20 cellular contexts compared by ENCODE assay signal in the genomic region with DNA sequence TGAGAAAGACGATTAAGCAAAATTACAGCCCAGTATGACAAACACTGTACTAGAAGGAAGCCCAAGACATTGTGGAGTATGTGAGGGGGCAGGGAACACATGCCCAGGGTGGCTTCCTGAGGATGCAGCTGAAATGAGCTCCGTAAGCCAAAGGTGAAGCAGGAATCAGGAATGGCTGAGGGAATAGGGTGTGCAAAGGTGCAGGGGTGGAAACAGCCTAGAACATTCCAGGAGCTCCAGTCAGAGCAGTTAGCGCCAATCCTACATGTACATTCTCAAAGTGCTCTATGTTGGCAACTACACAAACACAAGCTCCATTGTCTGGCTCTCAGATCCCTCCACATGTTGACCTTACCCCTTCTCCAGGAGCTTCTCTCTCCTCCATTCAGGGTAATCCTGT.
DNase-seq lines count a peak whose midpoint lies in the region; ATAC-seq, FAIRE-seq and TF ChIP-seq lines count a peak whose summit lies in the region.
"Had no signal": no experiment of that assay in that cellular context is flagged by ENCODE, and none has a peak within 500 bp of the region (broad histone marks: within the 10 kb centered on the region; RNA-seq: fewer than 3 reads in every experiment).

No MANE protein-coding gene starts in this region.

- TF ChIP-seq POLR2A in HepG2 (IDR thresholded peaks at IDR 0.05; ENCODE audit: insufficient read depth in 1 of 2, low read depth in 2 of 2, low read length in 2 of 2) (no peak), right lobe of liver (IDR thresholded peaks at IDR 0.05) (no peak), endothelial cell of umbilical vein (IDR thresholded peaks at IDR 0.05; ENCODE audit: low read depth, low read length) (no peak)

- H4K8ac ChIP-seq in trophoblast cell (ENCODE audit: low read depth, low read length), result no peak overlapping the region

- H3K36me3 Mint-ChIP-seq in Caco-2 (ENCODE audit: insufficient read depth, unreplicated experiment), result no peaks in the 10 kb centered on the region
- H3K36me3 Mint-ChIP-seq: CD14-positive monocyte; CD4-positive, alpha-beta memory T cell had no signal

- WGBS in HepG2 (ENCODE audit: low lambda C conversion rate), result 94% methylated on average over 3 of the region's 3 CpGs
- WGBS in right lobe of liver (ENCODE audit: insufficient coverage, low coverage, low lambda C conversion rate, missing lambda C conversion rate), result 65% methylated on average over 2 of the region's 3 CpGs
- WGBS in trophoblast cell (ENCODE audit: extremely low coverage, insufficient coverage, insufficient read length), result no CpG with 5 or more reads among the region's 3 CpGs

- dilution Hi-C loops in endothelial cell of umbilical vein (cut with MboI; ENCODE audit: extremely low pct_ligation_motif_present, low sequenced_read_pairs), result no loop called here

- H3K14ac ChIP-seq in trophoblast cell (ENCODE audit: low read length), result no peak overlapping the region

- BruUV-seq in HepG2 (replicated peaks; lab: Mats Ljungman, UMichigan) (no TSS peak), endothelial cell of umbilical vein (replicated peaks; lab: Mats Ljungman, UMichigan) (no TSS peak), Caco-2 (replicated peaks; lab: Mats Ljungman, UMichigan) (no TSS peak)

- H3K9ac ChIP-seq in HepG2 (ENCODE audit: insufficient read depth, low read depth, low read length), result no peak overlapping the region
- H3K9ac ChIP-seq in endothelial cell of umbilical vein (replicated peaks; ENCODE audit: extremely low read depth, insufficient read depth, low read length), result no peak overlapping the region
- no peak overlapping the region for H3K9ac ChIP-seq in trophoblast cell (ENCODE audit: low read length)
- H3K9ac ChIP-seq: BLaER1 had no signal

- H3K79me2 ChIP-seq in HepG2 (ENCODE audit: insufficient read depth, low read length) (no peaks in the 10 kb centered on the region), endothelial cell of umbilical vein (ENCODE audit: control insufficient read depth, insufficient read depth, low read length) (no peaks in the 10 kb centered on the region), trophoblast cell (ENCODE audit: control insufficient read depth, insufficient read depth, low read length, poor library complexity) (peaks cover 2% of the 10 kb centered on the region)

- peaks cover 9% of the 10 kb centered on the region for H3K79me1 ChIP-seq in trophoblast cell (ENCODE audit: low read length)

- H3K4me3 Mint-ChIP-seq in Caco-2 (ENCODE audit: unreplicated experiment), result no peak overlapping the region
- H3K4me3 Mint-ChIP-seq: CD14-positive monocyte; CD4-positive, alpha-beta memory T cell; GM23338; HFFc6 had no signal

- H3K4me1 Mint-ChIP-seq in Caco-2 (ENCODE audit: low read depth, unreplicated experiment), result peaks cover 7% of the 10 kb centered on the region
- H3K4me1 Mint-ChIP-seq: CD14-positive monocyte had no signal

- CTCF ChIA-PET in HepG2 (lab: Yijun Ruan, JAX; ENCODE audit: low intra/inter-chr PET ratio, low total read pairs), result no interaction called here
- CTCF ChIA-PET in endothelial cell of umbilical vein (lab: Charles Lee), result no interaction called here
- CTCF ChIA-PET in Caco-2 (lab: Charles Lee), result no interaction called here

- H4K12ac ChIP-seq in trophoblast cell (ENCODE audit: low read depth, low read length), result no peak overlapping the region

- H3K4ac ChIP-seq in trophoblast cell (ENCODE audit: low read depth, low read length), result no peak overlapping the region

- intact Hi-C loops in HepG2 (cut with micrococcal nuclease; ENCODE audit: unreplicated experiment) (no loop called here), right lobe of liver (cut with DNase I) (no loop called here), endothelial cell of umbilical vein (cut with micrococcal nuclease) (no loop called here), Caco-2 (cut with micrococcal nuclease; ENCODE audit: unreplicated experiment) (no loop called here)

- no peak overlapping the region for H2AK5ac ChIP-seq in trophoblast cell (ENCODE audit: low read length)

- TF ChIP-seq RAD21 in HepG2 (CRISPR knock-in tag; IDR thresholded peaks at IDR 0.05), result no peak

- H3K4me1 ChIP-seq in HepG2 (ENCODE audit: insufficient read depth, low read length) (peaks cover 30% of the 10 kb centered on the region), right lobe of liver (no peaks in the 10 kb centered on the region), endothelial cell of umbilical vein (ENCODE audit: control insufficient read depth, extremely low read depth, insufficient read depth, low read length) (no peaks in the 10 kb centered on the region), trophoblast cell (ENCODE audit: control insufficient read depth in 1 of 2, insufficient read depth in 2 of 2, low read length in 2 of 2) (peaks cover 11 to 17% of the 10 kb centered on the region in 2 experiments), Caco-2 (peaks cover 5% of the 10 kb centered on the region; the same call in 1 of the 2 replicates)

- no peak for FAIRE-seq in HepG2 (lab: Jason Lieb, UNC)
- no peak for FAIRE-seq in endothelial cell of umbilical vein (lab: Jason Lieb, UNC)
- FAIRE-seq: H54, HTR-8/SVneo had no signal

- H3K27me3 ChIP-seq in HepG2 (ENCODE audit: control insufficient read depth in 1 of 2, insufficient read depth in 2 of 2, low read length in 2 of 2), result no peaks in the 10 kb centered on the region
- H3K27me3 ChIP-seq in right lobe of liver, result no peaks in the 10 kb centered on the region
- H3K27me3 ChIP-seq in endothelial cell of umbilical vein (ENCODE audit: control insufficient read depth in 2 of 2, insufficient read depth in 2 of 2, low read length in 2 of 2), result no peaks in the 10 kb centered on the region
- H3K27me3 ChIP-seq in trophoblast cell (ENCODE audit: insufficient read depth, low read length), result no peaks in the 10 kb centered on the region
- no peaks in the 10 kb centered on the region for H3K27me3 ChIP-seq in Caco-2 (replicated peaks; ENCODE audit: control insufficient read depth, insufficient read depth, low read length)
- H3K27me3 ChIP-seq: BLaER1 had no signal

- ATAC-seq in HepG2 (no peak), right lobe of liver (no peak)
- ATAC-seq: GM23338, HCT116 had no signal

- TF ChIP-seq EP300 in HepG2 (IDR thresholded peaks at IDR 0.05; ENCODE audit: low read depth in 2 of 2, low read length in 2 of 2), result no peak
- TF ChIP-seq EP300 in HepG2 (CRISPR knock-in tag; IDR thresholded peaks at IDR 0.05; ENCODE audit: borderline replicate concordance), result no peak

- H3K27ac ChIP-seq in HepG2 (ENCODE audit: extremely low read length, insufficient read depth, low read length), result no peak overlapping the region
- no peak overlapping the region for H3K27ac ChIP-seq in right lobe of liver
- H3K27ac ChIP-seq in endothelial cell of umbilical vein (ENCODE audit: insufficient read depth, low read depth, low read length), result no peak overlapping the region
- no peak overlapping the region for H3K27ac ChIP-seq in trophoblast cell (ENCODE audit: low read depth, low read length)
- H3K27ac ChIP-seq: BLaER1, HL-60 had no signal

- no peak overlapping the region for H2BK120ac ChIP-seq in trophoblast cell (ENCODE audit: insufficient read depth, low read length, poor library complexity)

- H3K27me3 Mint-ChIP-seq in Caco-2 (ENCODE audit: insufficient read depth, unreplicated experiment), result no peaks in the 10 kb centered on the region

- TF ChIP-seq CTCF in HepG2 (CRISPR knock-in tag; IDR thresholded peaks at IDR 0.05) (no peak), right lobe of liver (IDR thresholded peaks at IDR 0.05) (no peak), endothelial cell of umbilical vein (IDR thresholded peaks at IDR 0.05; ENCODE audit: extremely low read depth in 1 of 2, insufficient read depth in 1 of 2, low read depth in 1 of 2, low read length in 2 of 2) (no peak), Caco-2 (IDR thresholded peaks at IDR 0.05; ENCODE audit: insufficient read depth in 1 of 2, low read depth in 1 of 2, low read length in 1 of 2, severe bottlenecking in 1 of 2, unreplicated experiment in 1 of 2) (no peak)

- H3K4me2 ChIP-seq in HepG2 (ENCODE audit: low read depth, low read length) (no peak overlapping the region), endothelial cell of umbilical vein (ENCODE audit: insufficient read depth, low read length) (no peak overlapping the region), trophoblast cell (ENCODE audit: low read length) (no peak overlapping the region)
- H3K4me2 ChIP-seq: BLaER1, GM23338 had no signal

- no peak overlapping the region for H2BK5ac ChIP-seq in trophoblast cell (ENCODE audit: low read depth, low read length, poor library complexity)

- no peak overlapping the region for H2BK12ac ChIP-seq in trophoblast cell (ENCODE audit: low read length)

- POLR2A ChIA-PET in HepG2 (lab: Yijun Ruan, JAX) (no interaction called here), endothelial cell of umbilical vein (lab: Charles Lee) (no interaction called here), Caco-2 (lab: Charles Lee) (no interaction called here)

- no peaks in the 10 kb centered on the region for H3K36me3 ChIP-seq in HepG2 (replicated peaks in 1 of 2; ENCODE audit: control insufficient read depth in 1 of 2, insufficient read depth in 2 of 2, low read length in 2 of 2)
- H3K36me3 ChIP-seq in right lobe of liver, result no peaks in the 10 kb centered on the region
- no peaks in the 10 kb centered on the region for H3K36me3 ChIP-seq in endothelial cell of umbilical vein (ENCODE audit: control insufficient read depth in 2 of 2, extremely low read depth in 1 of 2, insufficient read depth in 2 of 2, low read length in 2 of 2)
- no peaks in the 10 kb centered on the region for H3K36me3 ChIP-seq in trophoblast cell (ENCODE audit: control insufficient read depth in 1 of 2, insufficient read depth in 2 of 2, low read length in 2 of 2)
- no peaks in the 10 kb centered on the region for H3K36me3 ChIP-seq in Caco-2 (ENCODE audit: control insufficient read depth, insufficient read depth, low read length)
- H3K36me3 ChIP-seq: BLaER1 had no signal

- H3K18ac ChIP-seq in trophoblast cell (ENCODE audit: low read length), result no peak overlapping the region

- no peaks in the 10 kb centered on the region for H3K9me1 ChIP-seq in endothelial cell of umbilical vein (replicated peaks; ENCODE audit: control insufficient read depth, extremely low read depth, insufficient read depth, low read length)

- in situ Hi-C loops in HepG2 (cut with HindIII; ENCODE audit: extremely low pct_ligation_motif_present, low pct_unique_long_range_greater_than_20kb), result no loop called here

- H4K20me1 ChIP-seq in HepG2 (ENCODE audit: insufficient read depth, low read length), result no peaks in the 10 kb centered on the region
- H4K20me1 ChIP-seq in endothelial cell of umbilical vein (replicated peaks; ENCODE audit: control insufficient read depth, extremely low read depth, insufficient read depth, low read length), result no peaks in the 10 kb centered on the region
- H4K20me1 ChIP-seq: BLaER1 had no signal

- H3K9me3 Mint-ChIP-seq in Caco-2 (ENCODE audit: unreplicated experiment), result no peaks in the 10 kb centered on the region
- H3K9me3 Mint-ChIP-seq: CD4-positive, alpha-beta memory T cell; GM23338; HFFc6 had no signal

- H3K9me3 ChIP-seq in HepG2 (ENCODE audit: low read length), result no peaks in the 10 kb centered on the region
- H3K9me3 ChIP-seq in right lobe of liver, result no peaks in the 10 kb centered on the region
- H3K9me3 ChIP-seq in endothelial cell of umbilical vein (replicated peaks; ENCODE audit: control insufficient read depth, insufficient read depth, low read length), result no peaks in the 10 kb centered on the region
- H3K9me3 ChIP-seq in trophoblast cell (ENCODE audit: insufficient read depth, low read depth, low read length), result no peaks in the 10 kb centered on the region
- no peaks in the 10 kb centered on the region for H3K9me3 ChIP-seq in Caco-2
- H3K9me3 ChIP-seq: BLaER1 had no signal

- DNase-seq in HepG2 (ENCODE audit: low spot score) (peak; percentile 12), right lobe of liver (no peak), endothelial cell of umbilical vein (ENCODE audit: low read depth, low spot score) (peak; percentile 24), trophoblast cell (peak; percentile 73 to 74), HCEC 1CT (no peak), NCI-H1048 (lab: John Stamatoyannopoulos, UW) (no peak), Caco-2 (no peak)
- DNase-seq: 8988T; Calu3; CD4-positive, alpha-beta memory T cell; DMS79 treated with DMSO at 0.1 percent for 48 hours; GF-D8; HFFc6 had no signal

- no peak overlapping the region for H3K23ac ChIP-seq in trophoblast cell (ENCODE audit: low read length)

- H3K27ac Mint-ChIP-seq in Caco-2 (ENCODE audit: unreplicated experiment), result no peak overlapping the region
- H3K27ac Mint-ChIP-seq: CD14-positive monocyte; CD4-positive, alpha-beta memory T cell; GM23338; HFFc6 had no signal

- no peak overlapping the region for H3K4me3 ChIP-seq in HepG2 (replicated peaks in 1 of 3; ENCODE audit: insufficient read depth in 1 of 3, low read depth in 2 of 3, low read length in 3 of 3)
- no peak overlapping the region for H3K4me3 ChIP-seq in right lobe of liver
- no peak overlapping the region for H3K4me3 ChIP-seq in endothelial cell of umbilical vein (replicated peaks in 1 of 3; ENCODE audit: insufficient read depth in 1 of 3, low read depth in 1 of 3, low read length in 3 of 3)
- H3K4me3 ChIP-seq in trophoblast cell (ENCODE audit: low read depth, low read length), result no peak overlapping the region
- no peak overlapping the region for H3K4me3 ChIP-seq in Caco-2 (ENCODE audit: low read depth, low read length)
- H3K4me3 ChIP-seq: BLaER1, GM23338 had no signal

- H4K91ac ChIP-seq in trophoblast cell (ENCODE audit: low read depth, low read length), result no peak overlapping the region

- no peak overlapping the region for H2AFZ ChIP-seq in HepG2 (ENCODE audit: low read length)
- H2AFZ ChIP-seq in endothelial cell of umbilical vein (ENCODE audit: low read depth, low read length), result no peak overlapping the region
- no peak overlapping the region for H2AFZ ChIP-seq in trophoblast cell (ENCODE audit: insufficient read depth, low read length, poor library complexity)
- H2AFZ ChIP-seq: GM23338 had no signal

Comparison
In these comparisons a context has a peak if more than half of its experiments do, and no peak if none do; other contexts are left out.
1. DNase-seq: peak in HepG2 (single experiment), endothelial cell of umbilical vein (single experiment) and trophoblast cell (2 of 2); none in right lobe of liver (0 of 3), HCEC 1CT (single experiment), NCI-H1048 (single experiment) and Caco-2 (0 of 2).